In the genomic region with DNA sequence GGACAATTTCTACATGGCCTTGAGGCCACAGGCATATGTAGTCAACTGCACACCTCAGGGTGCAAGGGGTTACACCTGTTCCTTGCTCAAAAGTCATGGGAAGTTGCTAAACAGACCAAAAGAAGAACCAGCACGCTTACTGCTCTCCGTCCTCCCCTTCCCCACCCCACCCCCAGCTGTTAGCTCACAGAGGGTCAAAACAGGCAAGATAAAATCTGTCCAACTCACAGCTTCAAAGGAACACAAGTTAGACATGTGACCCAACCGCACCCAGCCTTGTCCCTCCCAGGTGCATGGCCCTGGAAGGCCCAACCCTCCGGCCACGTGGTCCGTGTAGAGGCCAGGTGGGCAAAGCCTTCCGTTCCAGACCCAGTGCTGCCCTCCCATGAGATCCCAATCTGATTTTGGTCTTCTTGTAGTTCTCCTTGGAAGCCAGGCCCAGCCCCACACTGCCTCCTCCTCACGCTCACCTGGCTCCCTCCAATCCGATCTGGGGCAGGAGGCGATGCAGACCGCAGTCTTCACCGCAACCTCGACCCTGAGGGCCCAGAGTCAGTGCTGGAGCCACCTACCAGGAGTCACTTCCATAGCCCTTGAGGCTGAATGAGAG, we compare ENCODE assay signal across 1 cellular context.
TF ChIP-seq lines count a peak whose summit lies in the region.

No MANE protein-coding gene starts in this region.

TF ChIP-seq in HepG2, 621 proteins besides CTCF, POLR2A, EP300 and RAD21 (continued from another document):
- TF ChIP-seq PATZ1 (CRISPR knock-in tag; IDR thresholded peaks at IDR 0.05) (no peak), ZSCAN21 (CRISPR knock-in tag; IDR thresholded peaks at IDR 0.05; ENCODE audit: borderline replicate concordance) (no peak), ZNF564 (CRISPR knock-in tag; IDR thresholded peaks at IDR 0.05) (no peak), ZNF446 (CRISPR knock-in tag; IDR thresholded peaks at IDR 0.05) (no peak), ERF (CRISPR knock-in tag; IDR thresholded peaks at IDR 0.05) (no peak), RBM22 (optimal IDR thresholded peaks at IDR 0.05; ENCODE audit: low read length) (no peak), ZNF513 (CRISPR knock-in tag; conservative IDR thresholded peaks at IDR 0.05) (no peak), ZNF605 (CRISPR knock-in tag; IDR thresholded peaks at IDR 0.05) (0 out of 2 replicates have a peak, but pooled peaks have one; percentile 1), ZNF879 (CRISPR knock-in tag; IDR thresholded peaks at IDR 0.05) (no peak), KDM5B (CRISPR knock-in tag; IDR thresholded peaks at IDR 0.05; ENCODE audit: borderline replicate concordance) (peak; percentile 60), MTA1 (CRISPR knock-in tag; IDR thresholded peaks at IDR 0.05; ENCODE audit: borderline replicate concordance) (0 out of 2 replicates have a peak, but pooled peaks have one; percentile 57), TGIF2 (CRISPR knock-in tag; IDR thresholded peaks at IDR 0.05) (peak; percentile 75; the same call in 1 of the 2 replicates), ARID3A (IDR thresholded peaks at IDR 0.05; ENCODE audit: low read depth, low read length) (no peak), MNT (IDR thresholded peaks at IDR 0.05) (peak; percentile 90), NFIC (IDR thresholded peaks at IDR 0.05; ENCODE audit: low read length) (no peak), PLSCR1 (CRISPR knock-in tag; IDR thresholded peaks at IDR 0.05; ENCODE audit: borderline replicate concordance) (no peak), ZNF230 (CRISPR knock-in tag; IDR thresholded peaks at IDR 0.05) (peak; percentile 56; the same call in 1 of the 2 replicates), ZMYM3 (CRISPR knock-in tag; IDR thresholded peaks at IDR 0.05) (no peak), TCF7 (IDR thresholded peaks at IDR 0.05; ENCODE audit: low read depth) (peak; percentile 34; the same call in 1 of the 2 replicates), USF2 (IDR thresholded peaks at IDR 0.05; ENCODE audit: low read depth, low read length) (no peak), USF2 (CRISPR knock-in tag; IDR thresholded peaks at IDR 0.05; ENCODE audit: borderline replicate concordance) (peak; percentile 74; the same call in 1 of the 2 replicates), ZNF354B (CRISPR knock-in tag; IDR thresholded peaks at IDR 0.05) (no peak), ZSCAN12 (CRISPR knock-in tag; IDR thresholded peaks at IDR 0.05) (no peak), ZNF263 (CRISPR knock-in tag; IDR thresholded peaks at IDR 0.05) (peak; percentile 97), PAXIP1 (CRISPR knock-in tag; conservative IDR thresholded peaks at IDR 0.05) (peak; percentile 26; the same call in 1 of the 2 replicates), ZFP37 (CRISPR knock-in tag; IDR thresholded peaks at IDR 0.05; ENCODE audit: borderline replicate concordance) (no peak), BORCS8-MEF2B (CRISPR knock-in tag; IDR thresholded peaks at IDR 0.05) (peak; percentile 74), ZNF550 (CRISPR knock-in tag; IDR thresholded peaks at IDR 0.05; ENCODE audit: borderline replicate concordance) (no peak), NR3C1 (CRISPR knock-in tag; IDR thresholded peaks at IDR 0.05) (no peak), ELF4 (CRISPR knock-in tag; IDR thresholded peaks at IDR 0.05; ENCODE audit: borderline replicate concordance) (no peak), ZNF225 (CRISPR knock-in tag; IDR thresholded peaks at IDR 0.05) (no peak)
- TF ChIP-seq, protein P1, sequence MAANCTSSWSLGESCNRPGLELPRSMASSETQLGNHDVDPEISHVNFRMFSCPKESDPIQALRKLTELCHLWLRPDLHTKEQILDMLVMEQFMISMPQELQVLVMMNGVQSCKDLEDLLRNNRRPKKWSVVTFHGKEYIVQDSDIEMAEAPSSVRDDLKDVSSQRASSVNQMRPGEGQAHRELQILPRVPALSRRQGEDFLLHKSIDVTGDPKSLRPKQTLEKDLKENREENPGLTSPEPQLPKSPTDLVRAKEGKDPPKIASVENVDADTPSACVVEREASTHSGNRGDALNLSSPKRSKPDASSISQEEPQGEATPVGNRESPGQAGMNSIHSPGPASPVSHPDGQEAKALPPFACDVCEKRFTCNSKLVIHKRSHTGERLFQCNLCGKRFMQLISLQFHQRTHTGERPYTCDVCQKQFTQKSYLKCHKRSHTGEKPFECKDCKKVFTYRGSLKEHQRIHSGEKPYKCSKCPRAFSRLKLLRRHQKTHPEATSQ (CRISPR knock-in tag; IDR thresholded peaks at IDR 0.05; ENCODE audit: borderline replicate concordance), result no peak
- TF ChIP-seq, protein P2, sequence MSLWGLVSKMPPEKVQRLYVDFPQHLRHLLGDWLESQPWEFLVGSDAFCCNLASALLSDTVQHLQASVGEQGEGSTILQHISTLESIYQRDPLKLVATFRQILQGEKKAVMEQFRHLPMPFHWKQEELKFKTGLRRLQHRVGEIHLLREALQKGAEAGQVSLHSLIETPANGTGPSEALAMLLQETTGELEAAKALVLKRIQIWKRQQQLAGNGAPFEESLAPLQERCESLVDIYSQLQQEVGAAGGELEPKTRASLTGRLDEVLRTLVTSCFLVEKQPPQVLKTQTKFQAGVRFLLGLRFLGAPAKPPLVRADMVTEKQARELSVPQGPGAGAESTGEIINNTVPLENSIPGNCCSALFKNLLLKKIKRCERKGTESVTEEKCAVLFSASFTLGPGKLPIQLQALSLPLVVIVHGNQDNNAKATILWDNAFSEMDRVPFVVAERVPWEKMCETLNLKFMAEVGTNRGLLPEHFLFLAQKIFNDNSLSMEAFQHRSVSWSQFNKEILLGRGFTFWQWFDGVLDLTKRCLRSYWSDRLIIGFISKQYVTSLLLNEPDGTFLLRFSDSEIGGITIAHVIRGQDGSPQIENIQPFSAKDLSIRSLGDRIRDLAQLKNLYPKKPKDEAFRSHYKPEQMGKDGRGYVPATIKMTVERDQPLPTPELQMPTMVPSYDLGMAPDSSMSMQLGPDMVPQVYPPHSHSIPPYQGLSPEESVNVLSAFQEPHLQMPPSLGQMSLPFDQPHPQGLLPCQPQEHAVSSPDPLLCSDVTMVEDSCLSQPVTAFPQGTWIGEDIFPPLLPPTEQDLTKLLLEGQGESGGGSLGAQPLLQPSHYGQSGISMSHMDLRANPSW (CRISPR knock-in tag; IDR thresholded peaks at IDR 0.05; ENCODE audit: borderline replicate concordance), result no peak
- TF ChIP-seq, protein P3, sequence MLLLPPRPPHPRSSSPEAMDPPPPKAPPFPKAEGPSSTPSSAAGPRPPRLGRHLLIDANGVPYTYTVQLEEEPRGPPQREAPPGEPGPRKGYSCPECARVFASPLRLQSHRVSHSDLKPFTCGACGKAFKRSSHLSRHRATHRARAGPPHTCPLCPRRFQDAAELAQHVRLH (CRISPR knock-in tag; IDR thresholded peaks at IDR 0.05; ENCODE audit: borderline replicate concordance, low read depth), result no peak
- TF ChIP-seq, protein P4, sequence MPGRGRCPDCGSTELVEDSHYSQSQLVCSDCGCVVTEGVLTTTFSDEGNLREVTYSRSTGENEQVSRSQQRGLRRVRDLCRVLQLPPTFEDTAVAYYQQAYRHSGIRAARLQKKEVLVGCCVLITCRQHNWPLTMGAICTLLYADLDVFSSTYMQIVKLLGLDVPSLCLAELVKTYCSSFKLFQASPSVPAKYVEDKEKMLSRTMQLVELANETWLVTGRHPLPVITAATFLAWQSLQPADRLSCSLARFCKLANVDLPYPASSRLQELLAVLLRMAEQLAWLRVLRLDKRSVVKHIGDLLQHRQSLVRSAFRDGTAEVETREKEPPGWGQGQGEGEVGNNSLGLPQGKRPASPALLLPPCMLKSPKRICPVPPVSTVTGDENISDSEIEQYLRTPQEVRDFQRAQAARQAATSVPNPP (CRISPR knock-in tag; IDR thresholded peaks at IDR 0.05), result no peak
